Comparison of ENCODE assay signal across 8 cellular contexts in the genomic region with DNA sequence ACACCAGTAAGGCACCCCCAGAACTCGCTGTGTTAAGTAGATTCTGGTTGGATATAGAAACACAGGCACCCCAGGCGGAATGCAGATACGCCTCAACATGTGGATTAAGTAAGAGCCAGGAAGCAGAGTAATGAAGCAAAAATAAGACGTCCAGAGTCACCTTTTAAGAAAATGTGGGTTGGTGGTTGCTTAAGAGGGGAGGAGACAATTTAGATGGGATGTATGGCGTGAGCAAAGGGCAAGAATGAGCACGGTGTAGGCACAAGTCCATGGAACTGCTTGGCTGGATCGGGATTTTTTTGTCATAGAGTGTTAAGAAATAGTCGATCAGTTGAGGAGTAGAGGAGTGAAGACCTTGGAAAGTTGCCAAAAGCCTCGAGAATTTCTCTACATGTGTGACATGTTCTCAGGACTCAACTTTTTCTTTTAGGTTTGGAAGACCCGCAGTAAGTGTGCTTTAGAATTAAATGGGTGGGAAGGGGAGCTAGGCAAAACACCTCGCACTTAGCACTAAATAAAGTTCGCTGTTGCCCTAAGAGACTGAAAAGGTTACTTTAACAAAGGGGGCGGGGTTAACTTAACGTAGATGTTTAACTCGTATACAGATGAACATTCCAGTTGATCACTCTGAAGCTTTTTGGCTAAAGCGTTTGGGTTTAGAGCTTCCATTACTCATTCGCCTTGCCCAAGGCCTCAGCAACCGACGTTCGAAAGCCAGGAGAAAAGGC. TPM values are rescaled to one million over a fixed set of nuclear protein-coding genes. Genes with fewer than 3 reads are reported as not detected.
A peak's percentile ranks its signal among the peaks of the same experiment; 100 is the strongest.
DNase-seq lines count a peak whose midpoint lies in the region; ATAC-seq and TF ChIP-seq lines count a peak whose summit lies in the region.

No MANE protein-coding gene starts in this region.

- ATAC-seq in GM19397 (IDR thresholded peaks at IDR 0.05; ENCODE audit: unreplicated experiment) (no peak), HG02852 (IDR thresholded peaks at IDR 0.05; ENCODE audit: unreplicated experiment) (no peak), HG02759 (IDR thresholded peaks at IDR 0.05; ENCODE audit: unreplicated experiment) (no peak)

- peak overlapping the region; percentile 63 for H3K4me2 ChIP-seq in DOHH2 (ENCODE audit: low read length)
- H3K4me2 ChIP-seq in MM.1S (ENCODE audit: low read depth, low read length): peak overlapping the region; percentile 52

- H3K27me3 ChIP-seq in DOHH2 (ENCODE audit: control insufficient read depth, low read length) (no peaks in the 10 kb centered on the region), MM.1S (replicated peaks; ENCODE audit: insufficient read depth, low read length) (no peaks in the 10 kb centered on the region), breast epithelium (no peaks in the 10 kb centered on the region), mucosa of rectum (ENCODE audit: control insufficient read depth in 2 of 2, insufficient read depth in 2 of 2, low read length in 2 of 2) (no peaks in the 10 kb centered on the region)

- H2AFZ ChIP-seq in MM.1S (ENCODE audit: low read length): peak overlapping the region; percentile 84

- intact Hi-C loops in breast epithelium (cut with DNase I; ENCODE audit: low total_unique reads): no loop called here

- H4K20me1 ChIP-seq in DOHH2 (ENCODE audit: control insufficient read depth, insufficient read depth, low read depth, low read length) (peaks cover 11% of the 10 kb centered on the region; the same call in 1 of the 2 replicates), MM.1S (ENCODE audit: insufficient read depth, low read length) (no peaks in the 10 kb centered on the region)

- H3K9me2 ChIP-seq in DOHH2 (replicated peaks; ENCODE audit: control insufficient read depth, low read length) (no peaks in the 10 kb centered on the region), MM.1S (replicated peaks; ENCODE audit: insufficient read depth, low read length) (no peaks in the 10 kb centered on the region)

- no peak for DNase-seq in MM.1S
- no peak for DNase-seq in breast epithelium (ENCODE audit: low spot score in 2 of 2)
- DNase-seq in NCI-H1930 (lab: John Stamatoyannopoulos, UW): no peak

- H3K9ac ChIP-seq in MM.1S (ENCODE audit: low read length): peak overlapping the region; percentile 97; the same call in 1 of the 2 replicates
- H3K9ac ChIP-seq in mucosa of rectum (ENCODE audit: low read depth in 1 of 2, low read length in 2 of 2): peak overlapping the region; percentile 10 to 98

- H3K9me3 ChIP-seq in DOHH2 (ENCODE audit: control insufficient read depth, insufficient read depth, low read length) (no peaks in the 10 kb centered on the region), MM.1S (replicated peaks; ENCODE audit: insufficient read depth, low read length) (no peaks in the 10 kb centered on the region), breast epithelium (no peaks in the 10 kb centered on the region), mucosa of rectum (ENCODE audit: control insufficient read depth in 2 of 2, low read length in 2 of 2) (no peaks in the 10 kb centered on the region)

- H3K36me3 ChIP-seq in DOHH2 (ENCODE audit: control insufficient read depth, low read length): peaks cover 35% of the 10 kb centered on the region
- no peaks in the 10 kb centered on the region for H3K36me3 ChIP-seq in MM.1S (replicated peaks; ENCODE audit: insufficient read depth, low read length)
- H3K36me3 ChIP-seq in breast epithelium: no peaks in the 10 kb centered on the region
- H3K36me3 ChIP-seq in mucosa of rectum (ENCODE audit: control insufficient read depth in 2 of 2, insufficient read depth in 2 of 2, low read length in 2 of 2): no peaks in the 10 kb centered on the region

- H3K4me1 ChIP-seq in DOHH2 (ENCODE audit: control insufficient read depth, low read length) (peaks cover 37% of the 10 kb centered on the region), MM.1S (ENCODE audit: low read length) (peaks cover 18% of the 10 kb centered on the region; the same call in 1 of the 2 replicates), breast epithelium (peaks cover 0 to 4% of the 10 kb centered on the region in 2 donors), mucosa of rectum (ENCODE audit: control insufficient read depth in 2 of 2, insufficient read depth in 2 of 2, low read length in 2 of 2) (peaks cover 8 to 10% of the 10 kb centered on the region in 2 donors)

- H3K79me2 ChIP-seq in DOHH2 (ENCODE audit: control insufficient read depth, low read length) (peaks cover 42% of the 10 kb centered on the region), MM.1S (ENCODE audit: low read length) (peaks cover 23% of the 10 kb centered on the region)

- H3F3A ChIP-seq in DOHH2 (ENCODE audit: control insufficient read depth, insufficient read depth) (peaks cover 28% of the 10 kb centered on the region), MM.1S (ENCODE audit: insufficient read depth, low read length) (0 out of 2 replicates have a peak, but pooled peaks cover 6% of the 10 kb centered on the region)

- TF ChIP-seq CTCF in DOHH2 (IDR thresholded peaks at IDR 0.05; ENCODE audit: low read depth, low read length, poor library complexity, severe bottlenecking): no peak
- no peak for TF ChIP-seq CTCF in MM.1S (IDR thresholded peaks at IDR 0.05; ENCODE audit: low read length)
- TF ChIP-seq CTCF in breast epithelium (IDR thresholded peaks at IDR 0.05): no peak

- H3K4me3 ChIP-seq in DOHH2 (ENCODE audit: low read length) (peak overlapping the region; percentile 87), MM.1S (ENCODE audit: low read length) (peak overlapping the region; percentile 86), breast epithelium (peak overlapping the region; percentile 84 to 100 (median 87)), mucosa of rectum (ENCODE audit: low read length in 2 of 2) (peak overlapping the region; percentile 75 to 94)

- peak overlapping the region; percentile 22; the same call in 1 of the 2 replicates for H3K27ac ChIP-seq in DOHH2 (ENCODE audit: low read depth, low read length)
- peak overlapping the region; percentile 71; the same call in 1 of the 2 replicates for H3K27ac ChIP-seq in MM.1S (ENCODE audit: low read length)
- H3K27ac ChIP-seq in breast epithelium: peak overlapping the region; percentile 99 to 100
- peak overlapping the region; percentile 74 to 97 for H3K27ac ChIP-seq in mucosa of rectum (ENCODE audit: low read depth in 2 of 2, low read length in 2 of 2)

- no peak for TF ChIP-seq POLR2A in breast epithelium (IDR thresholded peaks at IDR 0.05)

RNA-seq across cellular contexts. Expression of a gene that starts 0.7 kb away (rescaled TPM):
- total RNA-seq in breast epithelium: 10 to 100 TPM; 16.3 to 31.5 (median 25.8) TPM

Comparison
In these comparisons a context has a peak if more than half of its experiments do, and no peak if none do; other contexts are left out.
1. H3K27ac ChIP-seq: peak in every context shown above with its lines; median percentile 100 in breast epithelium; 86 in mucosa of rectum; 71 in MM.1S; 22 in DOHH2.